8 cellular contexts compared by ENCODE assay signal in genomic region chr18:67104700-67105284, GRCh38.
DNase-seq lines count a peak whose midpoint lies in the region; ATAC-seq, FAIRE-seq and TF ChIP-seq lines count a peak whose summit lies in the region.

No MANE protein-coding gene starts in this region.

- ATAC-seq in HCT116, result no peak
- no peak for ATAC-seq in K562

- H3K4me3 ChIP-seq in HCT116 (replicated peaks in 1 of 2; ENCODE audit: low read depth in 1 of 2, low read length in 2 of 2) (no peak overlapping the region), K562 (no peak overlapping the region)

- no peaks in the 10 kb centered on the region for H4K20me1 ChIP-seq in HCT116 (ENCODE audit: insufficient read depth)
- no peaks in the 10 kb centered on the region for H4K20me1 ChIP-seq in K562 (replicated peaks; ENCODE audit: control insufficient read depth, insufficient read depth, low read length)

- no peaks in the 10 kb centered on the region for H3K9me2 ChIP-seq in HCT116 (ENCODE audit: insufficient read depth)

- TF ChIP-seq CTCF in HCT116 (IDR thresholded peaks at IDR 0.05 in 2 of 3, conservative IDR thresholded peaks at IDR 0.05 in 1 of 3; ENCODE audit: borderline replicate concordance in 1 of 3, insufficient read depth in 1 of 3, low read depth in 2 of 3, low read length in 2 of 3), result peak in 2 of 3 experiments; percentile 4 to 24; a peak in 1 of 6 replicates
- peak in 2 of 3 experiments; percentile 23 to 25; a peak in 2 of 6 replicates for TF ChIP-seq CTCF in K562 (IDR thresholded peaks at IDR 0.05 in 2 of 3, conservative IDR thresholded peaks at IDR 0.05 in 1 of 3; ENCODE audit: insufficient read depth in 2 of 3, low read depth in 1 of 3, low read length in 3 of 3)

- 14% methylated on average over 6 of the region's 7 CpGs for WGBS in K562 (ENCODE audit: insufficient coverage, low coverage, missing lambda C conversion rate)

- POLR2A ChIA-PET in HCT116 (lab: Charles Lee) (no interaction called here), K562 (lab: Yijun Ruan, JAX) (no interaction called here)

- no peaks in the 10 kb centered on the region for H3K9me1 ChIP-seq in K562 (ENCODE audit: control insufficient read depth, insufficient read depth, low read length)

- no peaks in the 10 kb centered on the region for H3K79me2 ChIP-seq in HCT116 (ENCODE audit: insufficient read depth, low read length)
- no peaks in the 10 kb centered on the region for H3K79me2 ChIP-seq in K562 (ENCODE audit: control insufficient read depth, insufficient read depth, low read length)

- H3K4me2 ChIP-seq in HCT116 (ENCODE audit: low read length), result no peak overlapping the region
- no peak overlapping the region for H3K4me2 ChIP-seq in K562 (ENCODE audit: insufficient read depth, low read length)

- intact Hi-C loops in HCT116 (cut with micrococcal nuclease) (no loop called here), K562 (cut with micrococcal nuclease) (no loop called here)

- no peak for TF ChIP-seq EP300 in K562 (IDR thresholded peaks at IDR 0.05; ENCODE audit: low read length)

- peak; percentile 23 for DNase-seq in NK-92 treated with Interleukin-12 subunit alpha and Interleukin-12 subunit beta, amount 100 ng/mL, for 24 hours (lab: John Stamatoyannopoulos, UW)
- DNase-seq in NK-92 (lab: John Stamatoyannopoulos, UW; ENCODE audit: unreplicated experiment) (no peak), HCT116 (ENCODE audit: low read depth, low spot score) (no peak), LoVo (ENCODE audit: low spot score) (peak; percentile 67), RPMI8226 (peak; percentile 63), K562 (ENCODE audit: extremely low read depth in 1 of 4, low spot score in 3 of 4) (peak in 3 of 4 experiments; percentile 2 to 23 (median 4)), islet precursor cell (peak; percentile 81)
- peak; percentile 17 for DNase-seq in stimulated activated CD4-positive, alpha-beta T cell treated with anti-CD3 and anti-CD28 coated beads, Interleukin-4, amount 100 ng/mL, for 1 hour

- H3K4me1 ChIP-seq in HCT116 (ENCODE audit: control insufficient read depth in 1 of 2, insufficient read depth in 2 of 2, low read length in 2 of 2), result no peaks in the 10 kb centered on the region
- no peaks in the 10 kb centered on the region for H3K4me1 ChIP-seq in K562 (replicated peaks in 1 of 2; ENCODE audit: control insufficient read depth in 2 of 2, insufficient read depth in 2 of 2, low read length in 2 of 2)

- CTCF ChIA-PET in HCT116 (lab: Charles Lee) (no interaction called here), K562 (lab: Yijun Ruan, JAX; ENCODE audit: low intra/inter-chr PET ratio) (no interaction called here)

- H3K36me3 ChIP-seq in HCT116 (ENCODE audit: control insufficient read depth in 1 of 2, insufficient read depth in 2 of 2, low read length in 2 of 2) (no peaks in the 10 kb centered on the region), K562 (ENCODE audit: control insufficient read depth, insufficient read depth, low read length) (no peaks in the 10 kb centered on the region)

- H3K27me3 ChIP-seq in HCT116 (ENCODE audit: insufficient read depth, low read length), result no peaks in the 10 kb centered on the region
- no peaks in the 10 kb centered on the region for H3K27me3 ChIP-seq in K562 (ENCODE audit: control insufficient read depth in 2 of 2, insufficient read depth in 2 of 2, low read length in 2 of 2)

- TF ChIP-seq POLR2A in HCT116 (IDR thresholded peaks at IDR 0.05; ENCODE audit: borderline replicate concordance, extremely low read depth, insufficient read depth, insufficient read length) (no peak), K562 (conservative IDR thresholded peaks at IDR 0.05) (no peak)

- 0 out of 2 replicates have a peak, but pooled peaks have one; percentile 3 for TF ChIP-seq RAD21 in HCT116 (IDR thresholded peaks at IDR 0.05; ENCODE audit: low read depth)
- TF ChIP-seq RAD21 in K562 (CRISPR knock-in tag; conservative IDR thresholded peaks at IDR 0.05 in 1 of 2, IDR thresholded peaks at IDR 0.05 in 1 of 2), result peak in 1 of 2 experiments; percentile 15; a peak in 1 of 4 replicates

- RAD21 ChIA-PET in HCT116 (lab: Charles Lee; ENCODE audit: low non-redundant PET in 1 of 2, low total read pairs in 2 of 2, uncharacterized antibody in 2 of 2, unreplicated experiment in 2 of 2), result no interaction called here

- H2AFZ ChIP-seq in HCT116 (ENCODE audit: low read depth, low read length, poor library complexity, severe bottlenecking) (no peak overlapping the region), K562 (ENCODE audit: low read depth, low read length) (no peak overlapping the region)

- FAIRE-seq in K562 (lab: Jason Lieb, UNC), result no peak

- H3K9ac ChIP-seq in HCT116 (ENCODE audit: low read length) (no peak overlapping the region), K562 (ENCODE audit: insufficient read depth in 1 of 2, low read depth in 2 of 2, low read length in 2 of 2) (no peak overlapping the region)

- H3K9me3 ChIP-seq in HCT116 (ENCODE audit: control insufficient read depth in 1 of 2, insufficient read depth in 1 of 2, low read depth in 1 of 2, low read length in 2 of 2) (peaks cover 2 to 8% of the 10 kb centered on the region in 2 experiments; a peak in 2 of 4 replicates), K562 (replicated peaks; ENCODE audit: control insufficient read depth, insufficient read depth, low read depth, low read length) (no peaks in the 10 kb centered on the region)

- BruUV-seq in HCT116 (replicated peaks; lab: Mats Ljungman, UMichigan) (no TSS peak), K562 (replicated peaks; lab: Mats Ljungman, UMichigan) (no TSS peak)

- H3K27ac ChIP-seq in HCT116 (ENCODE audit: low read depth, low read length), result no peak overlapping the region
- H3K27ac ChIP-seq in K562 (ENCODE audit: extremely low read depth, low read depth, low read length), result no peak overlapping the region

- in situ Hi-C loops in K562 (cut with MboI), result no loop called here

TF ChIP-seq in HCT116, 20 proteins besides CTCF, POLR2A, EP300 and RAD21 (continues in another document):
- no peak for TF ChIP-seq SRF (IDR thresholded peaks at IDR 0.05; ENCODE audit: low read depth)
- no peak for TF ChIP-seq ZFX (IDR thresholded peaks at IDR 0.05)
- TF ChIP-seq ZNF274 (IDR thresholded peaks at IDR 0.05; ENCODE audit: low read depth, low read length), result no peak
- no peak for TF ChIP-seq CBX3 (IDR thresholded peaks at IDR 0.05; ENCODE audit: low read depth)
- no peak for TF ChIP-seq ELF1 (IDR thresholded peaks at IDR 0.05; ENCODE audit: borderline replicate concordance, low read depth)
- TF ChIP-seq EZH2phosphoT487 (IDR thresholded peaks at IDR 0.05; ENCODE audit: borderline replicate concordance), result no peak
- TF ChIP-seq, protein P1, sequence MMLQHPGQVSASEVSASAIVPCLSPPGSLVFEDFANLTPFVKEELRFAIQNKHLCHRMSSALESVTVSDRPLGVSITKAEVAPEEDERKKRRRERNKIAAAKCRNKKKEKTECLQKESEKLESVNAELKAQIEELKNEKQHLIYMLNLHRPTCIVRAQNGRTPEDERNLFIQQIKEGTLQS (IDR thresholded peaks at IDR 0.05), result no peak
- TF ChIP-seq ZBTB33 (IDR thresholded peaks at IDR 0.05; ENCODE audit: extremely low read depth, insufficient replicate concordance, low read length), result no peak
- TF ChIP-seq JUND (IDR thresholded peaks at IDR 0.05), result no peak

TF ChIP-seq in K562, 482 proteins besides CTCF, POLR2A, EP300 and RAD21 (continues in another document):
- TF ChIP-seq PCBP1 (IDR thresholded peaks at IDR 0.05; ENCODE audit: low read depth, low read length, poor library complexity, severe bottlenecking) (no peak), POLR3A (IDR thresholded peaks at IDR 0.05; ENCODE audit: borderline replicate concordance, extremely low read depth, insufficient read depth, insufficient read length) (no peak), MAFG (tag; conservative IDR thresholded peaks at IDR 0.05) (no peak), MLLT1 (IDR thresholded peaks at IDR 0.05) (no peak), TCF7 (IDR thresholded peaks at IDR 0.05; ENCODE audit: borderline replicate concordance) (no peak), CBX3 (IDR thresholded peaks at IDR 0.05; ENCODE audit: borderline replicate concordance in 1 of 2, low read length in 2 of 2) (no peak), ETS2 (tag; IDR thresholded peaks at IDR 0.05; ENCODE audit: borderline replicate concordance, poor library complexity, severe bottlenecking) (no peak), HNRNPLL (IDR thresholded peaks at IDR 0.05; ENCODE audit: low read depth, low read length, poor library complexity, severe bottlenecking) (no peak), ZNF311 (CRISPR knock-in tag; IDR thresholded peaks at IDR 0.05) (no peak)

Comparison
In these comparisons a context has a peak if more than half of its experiments do, and no peak if none do; other contexts are left out.
1. DNase-seq: peak in NK-92 treated with Interleukin-12 subunit alpha and Interleukin-12 subunit beta, amount 100 ng/mL, for 24 hours (single experiment), LoVo (single experiment), RPMI8226 (single experiment), K562 (3 of 4), islet precursor cell (single experiment) and stimulated activated CD4-positive, alpha-beta T cell treated with anti-CD3 and anti-CD28 coated beads, Interleukin-4, amount 100 ng/mL, for 1 hour (single experiment); none in NK-92 (single experiment) and HCT116 (single experiment).